In the genomic region with DNA sequence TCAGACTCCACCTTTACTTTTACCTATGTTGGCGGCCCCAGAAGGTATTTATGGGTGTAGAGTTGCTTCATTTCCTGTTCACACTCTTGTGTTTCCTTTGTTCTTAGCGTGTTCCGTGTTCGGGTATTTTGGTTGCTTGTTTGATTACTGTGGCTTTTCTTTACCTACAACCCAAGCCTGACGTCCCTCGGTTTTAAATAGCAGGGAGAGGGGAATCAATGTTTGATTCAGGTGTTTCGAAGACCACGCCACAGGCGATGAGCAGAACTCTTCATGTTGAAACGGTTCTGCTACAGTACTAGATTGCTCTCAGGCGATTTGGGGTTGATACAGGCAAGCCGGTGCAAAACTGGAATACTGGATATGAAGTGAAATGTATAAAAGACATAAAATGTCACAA, we compare ENCODE assay signal across 13 cellular contexts. TPM values are rescaled to one million over a fixed set of nuclear protein-coding genes. Genes with fewer than 3 reads are reported as not detected.
A peak's percentile ranks its signal among the peaks of the same experiment; 100 is the strongest.
DNase-seq lines count a peak whose midpoint lies in the region; ATAC-seq and TF ChIP-seq lines count a peak whose summit lies in the region.
"Not testable (repeated sequence)": the region's sequence is repeated elsewhere in the genome, so short reads cannot be mapped to it uniquely, and the experiment has no call there.
"Had no signal": no experiment of that assay in that cellular context is flagged by ENCODE, and none has a peak within 500 bp of the region (broad histone marks: within the 10 kb centered on the region; RNA-seq: fewer than 3 reads in every experiment).

No MANE protein-coding gene starts in this region.

- not testable (repeated sequence) for ATAC-seq in effector memory CD8-positive, alpha-beta T cell (replicated peaks)

- not testable (repeated sequence) for DNase-seq in GM06990 (ENCODE audit: extremely low read depth, insufficient read length); NB4 (ENCODE audit: low read depth); ovary
- peak; percentile 33 for DNase-seq in activated CD4-positive, alpha-beta memory T cell treated with anti-CD3 and anti-CD28 coated beads for 36 hours
- DNase-seq in activated naive CD4-positive, alpha-beta T cell treated with anti-CD3 and anti-CD28 coated beads, Interleukin-2, amount 10 ng/mL, durations not matched to agents 7 days and 5 days, result peak; percentile 51
- DNase-seq in effector memory CD8-positive, alpha-beta T cell, result peak; percentile 34 to 41 (median 34)
- peak; percentile 39 to 49 (median 48) for DNase-seq in immature natural killer cell

- H3K4me1 ChIP-seq in ovary (ENCODE audit: insufficient read depth), result not testable (repeated sequence)

- H3K9me3 Mint-ChIP-seq in activated CD4-positive, alpha-beta memory T cell treated with anti-CD3 and anti-CD28 coated beads for 36 hours; activated naive CD4-positive, alpha-beta T cell treated with anti-CD3 and anti-CD28 coated beads, Interleukin-2, amount 10 ng/mL, durations not matched to agents 7 days and 5 days; effector memory CD8-positive, alpha-beta T cell; immature natural killer cell: not testable (repeated sequence)

- H3K27ac ChIP-seq in ovary, result not testable (repeated sequence)

- intact Hi-C loops in activated CD4-positive, alpha-beta memory T cell treated with anti-CD3 and anti-CD28 coated beads for 36 hours (cut with micrococcal nuclease); ovary (cut with DNase I): not testable (repeated sequence)

- H3K27me3 Mint-ChIP-seq in activated CD4-positive, alpha-beta memory T cell treated with anti-CD3 and anti-CD28 coated beads for 36 hours; activated naive CD4-positive, alpha-beta T cell treated with anti-CD3 and anti-CD28 coated beads, Interleukin-2, amount 10 ng/mL, durations not matched to agents 7 days and 5 days; effector memory CD8-positive, alpha-beta T cell; immature natural killer cell (ENCODE audit: low read depth in 3 of 3): not testable (repeated sequence)

- not testable (repeated sequence) for TF ChIP-seq EP300 in ovary (IDR thresholded peaks at IDR 0.05)

- not testable (repeated sequence) for TF ChIP-seq POLR2A in NB4 (IDR thresholded peaks at IDR 0.05; ENCODE audit: extremely low read depth, insufficient read length); ovary (IDR thresholded peaks at IDR 0.05)

- H3K4me1 Mint-ChIP-seq in activated CD4-positive, alpha-beta memory T cell treated with anti-CD3 and anti-CD28 coated beads for 36 hours (ENCODE audit: low read depth); activated naive CD4-positive, alpha-beta T cell treated with anti-CD3 and anti-CD28 coated beads, Interleukin-2, amount 10 ng/mL, durations not matched to agents 7 days and 5 days; effector memory CD8-positive, alpha-beta T cell (ENCODE audit: low read depth in 2 of 2); immature natural killer cell: not testable (repeated sequence)

- not testable (repeated sequence) for H3K9me3 ChIP-seq in ovary

- POLR2A ChIA-PET in activated CD4-positive, alpha-beta memory T cell treated with anti-CD3 and anti-CD28 coated beads for 36 hours (lab: Charles Lee), result not testable (repeated sequence)

- not testable (repeated sequence) for H3K27ac Mint-ChIP-seq in activated CD4-positive, alpha-beta memory T cell treated with anti-CD3 and anti-CD28 coated beads for 36 hours; activated naive CD4-positive, alpha-beta T cell treated with anti-CD3 and anti-CD28 coated beads, Interleukin-2, amount 10 ng/mL, durations not matched to agents 7 days and 5 days; effector memory CD8-positive, alpha-beta T cell; immature natural killer cell

- H3K4me3 Mint-ChIP-seq in activated CD4-positive, alpha-beta memory T cell treated with anti-CD3 and anti-CD28 coated beads for 36 hours; activated naive CD4-positive, alpha-beta T cell treated with anti-CD3 and anti-CD28 coated beads, Interleukin-2, amount 10 ng/mL, durations not matched to agents 7 days and 5 days; effector memory CD8-positive, alpha-beta T cell; immature natural killer cell: not testable (repeated sequence)

- 1% methylated on average over 6 of the region's 12 CpGs; no CpG with 5 or more reads in 2 of the 3 donors for WGBS in ovary, 3 donors

- not testable (repeated sequence) for H3K27me3 ChIP-seq in GM06990 (replicated peaks; ENCODE audit: control insufficient read depth, insufficient read depth, low read length); ovary

- TF ChIP-seq CTCF in GM06990 (IDR thresholded peaks at IDR 0.05; ENCODE audit: insufficient read depth, low read length, poor library complexity, severe bottlenecking); NB4 (IDR thresholded peaks at IDR 0.05; ENCODE audit: low read depth, low read length); ovary (IDR thresholded peaks at IDR 0.05): not testable (repeated sequence)

- H3K36me3 ChIP-seq in GM06990 (ENCODE audit: control insufficient read depth, insufficient read depth, low read length); ovary: not testable (repeated sequence)

- not testable (repeated sequence) for H3K36me3 Mint-ChIP-seq in activated CD4-positive, alpha-beta memory T cell treated with anti-CD3 and anti-CD28 coated beads for 36 hours; activated naive CD4-positive, alpha-beta T cell treated with anti-CD3 and anti-CD28 coated beads, Interleukin-2, amount 10 ng/mL, durations not matched to agents 7 days and 5 days; effector memory CD8-positive, alpha-beta T cell (ENCODE audit: insufficient read depth); immature natural killer cell

- CTCF ChIA-PET in activated CD4-positive, alpha-beta memory T cell treated with anti-CD3 and anti-CD28 coated beads for 36 hours (lab: Charles Lee); activated naive CD4-positive, alpha-beta T cell treated with anti-CD3 and anti-CD28 coated beads, Interleukin-2, amount 10 ng/mL, durations not matched to agents 7 days and 5 days (lab: Charles Lee): not testable (repeated sequence)

- peak overlapping the region; percentile 35 for H3K4me3 ChIP-seq in GM06990 (replicated peaks; ENCODE audit: low read depth, low read length)
- peak overlapping the region; percentile 62 for H3K4me3 ChIP-seq in NB4 (ENCODE audit: low read depth, low read length)
- peak overlapping the region; percentile 18 for H3K4me3 ChIP-seq in ovary

RNA-seq across cellular contexts. Expression of a gene that starts 24.8 kb away (rescaled TPM):
- not detected for total RNA-seq in activated CD4-positive, alpha-beta memory T cell treated with anti-CD3 and anti-CD28 coated beads for 36 hours
- polyA plus RNA-seq in immature natural killer cell, result not detected
- under 1 TPM in 1 of 7 donors, not detected in 6; 0.72 TPM for total RNA-seq in ovary
- not detected for polyA plus RNA-seq in ovary
- total RNA-seq: H9, mucosa of gallbladder, osteocyte, SJSA1, vagina had no signal
- polyA plus RNA-seq: adipose tissue had no signal
